8 cellular contexts compared by ENCODE assay signal in genomic region chr19:1026189-1027019, GRCh38. TPM values are rescaled to one million over a fixed set of nuclear protein-coding genes. Genes with fewer than 3 reads are reported as not detected.
DNase-seq lines count a peak whose midpoint lies in the region; ATAC-seq and TF ChIP-seq lines count a peak whose summit lies in the region.

Gene CNN2 (plus strand): TSS chr19:1026608. CDS start chr19:1026662, 54 bp downstream.

- intact Hi-C loops in activated B cell treated with CpG ODN at 0.5 μM for 24 hours (cut with micrococcal nuclease): loop anchor here (1.0 kb wide), 2 partner anchors 15 to 77 kb away; partner anchors contain the start of gene GPX4

- ATAC-seq in GM21367 (IDR thresholded peaks at IDR 0.05; ENCODE audit: unreplicated experiment): peak; percentile 41
- ATAC-seq in activated B cell treated with CpG ODN at 0.5 μM for 24 hours (ENCODE audit: low read depth): peak; percentile 61
- no peak for ATAC-seq in HG03565 (IDR thresholded peaks at IDR 0.05; ENCODE audit: unreplicated experiment)

- H3K9me3 Mint-ChIP-seq in activated B cell treated with CpG ODN at 0.5 μM for 24 hours: no peaks in the 10 kb centered on the region
- H3K9me3 Mint-ChIP-seq in chondrocyte (ENCODE audit: low read depth): no peaks in the 10 kb centered on the region

- DNase-seq in CD1c-positive myeloid dendritic cell (ENCODE audit: extremely low spot score) (peak; percentile 86), LNCaP clone FGC (ENCODE audit: low read depth) (no peak), activated B cell treated with CpG ODN at 0.5 μM for 24 hours (peak; percentile 76), chondrocyte (ENCODE audit: low spot score) (no peak), kidney glomerular epithelial cell (lab: John Stamatoyannopoulos, UW) (peak; percentile 71)
- DNase-seq in stimulated activated CD4-positive, alpha-beta T cell treated with anti-CD3 and anti-CD28 coated beads, Interleukin-2, amount 100 ng/mL, for 48 hours: peak; percentile 65 to 67

- TF ChIP-seq CTCF in LNCaP clone FGC (IDR thresholded peaks at IDR 0.05; ENCODE audit: control insufficient read depth, extremely low read depth, insufficient read depth) (no peak), activated B cell treated with CpG ODN at 0.5 μM for 24 hours (IDR thresholded peaks at IDR 0.05) (no peak), chondrocyte (IDR thresholded peaks at IDR 0.05) (no peak)

- H3K4me3 ChIP-seq in LNCaP clone FGC (ENCODE audit: low read depth, low read length): peak within 1 kb of the TSS; percentile 69

- H3K27ac Mint-ChIP-seq in activated B cell treated with CpG ODN at 0.5 μM for 24 hours (peak within 1 kb of the TSS; percentile 91), chondrocyte (ENCODE audit: unreplicated experiment) (peak within 1 kb of the TSS; percentile 98)

- peak within 1 kb of the TSS; percentile 95 for H3K4me3 Mint-ChIP-seq in activated B cell treated with CpG ODN at 0.5 μM for 24 hours
- peak within 1 kb of the TSS; percentile 91 for H3K4me3 Mint-ChIP-seq in chondrocyte (ENCODE audit: unreplicated experiment)

- POLR2A ChIA-PET in activated B cell treated with CpG ODN at 0.5 μM for 24 hours (lab: Charles Lee): interaction anchor here (0.5 to 13.8 kb wide), 23 partner anchors 7 to 411 kb away, joined by 3 to 365 read pairs (median 4); partner anchors contain the start of genes ABCA7, ARHGAP45, CIRBP and WDR18

- H3K4me1 Mint-ChIP-seq in activated B cell treated with CpG ODN at 0.5 μM for 24 hours: peaks cover 29% of the 10 kb centered on the region
- peaks cover 35% of the 10 kb centered on the region for H3K4me1 Mint-ChIP-seq in chondrocyte (ENCODE audit: low read depth)

- H3K27me3 Mint-ChIP-seq in activated B cell treated with CpG ODN at 0.5 μM for 24 hours (no peaks in the 10 kb centered on the region), chondrocyte (ENCODE audit: low read depth) (no peaks in the 10 kb centered on the region)

- peaks cover 23% of the 10 kb centered on the region for H3K36me3 Mint-ChIP-seq in activated B cell treated with CpG ODN at 0.5 μM for 24 hours (ENCODE audit: low read depth)
- H3K36me3 Mint-ChIP-seq in chondrocyte (ENCODE audit: low read depth): peaks cover 3% of the 10 kb centered on the region

- CTCF ChIA-PET in activated B cell treated with CpG ODN at 0.5 μM for 24 hours (lab: Charles Lee): interaction anchor here (1.1 to 3.6 kb wide), 7 partner anchors 12 to 218 kb away, joined by 3 to 15 read pairs (median 6); partner anchors contain the start of genes ABCA7 and ARHGAP45

RNA-seq across cellular contexts. Expression of gene CNN2, which starts in this region (rescaled TPM):
- total RNA-seq in activated B cell treated with CpG ODN at 0.5 μM for 24 hours: 352 and 371 TPM in 2 replicates
- 258 to 363 TPM (median 357 TPM) in 3 replicates for total RNA-seq in chondrocyte

Comparison
In these comparisons a context has a peak if more than half of its experiments do, and no peak if none do; other contexts are left out.
1. DNase-seq: peak in CD1c-positive myeloid dendritic cell (single experiment), activated B cell treated with CpG ODN at 0.5 μM for 24 hours (single experiment), kidney glomerular epithelial cell (single experiment) and stimulated activated CD4-positive, alpha-beta T cell treated with anti-CD3 and anti-CD28 coated beads, Interleukin-2, amount 100 ng/mL, for 48 hours (2 of 2); none in LNCaP clone FGC (single experiment) and chondrocyte (single experiment).